ENCODE assay signal across 14 cellular contexts in genomic region chr21:31235671-31236450, GRCh38.
A peak's percentile ranks its signal among the peaks of the same experiment; 100 is the strongest.
DNase-seq lines count a peak whose midpoint lies in the region; ATAC-seq lines count a peak whose summit lies in the region.
"Had no signal": no experiment of that assay in that cellular context is flagged by ENCODE, and none has a peak within 500 bp of the region (broad histone marks: within the 10 kb centered on the region; RNA-seq: fewer than 3 reads in every experiment).

No MANE protein-coding gene starts in this region.

- no peak overlapping the region for H3K4me3 ChIP-seq in Karpas-422 (ENCODE audit: low read length)
- H3K4me3 ChIP-seq: pancreas had no signal

- H3K4me3 Mint-ChIP-seq in activated naive CD8-positive, alpha-beta T cell treated with anti-CD3 and anti-CD28 coated beads, Interleukin-2, amount 50 U/mL, for 24 hours = no peak overlapping the region
- H3K4me3 Mint-ChIP-seq: brain, memory B cell had no signal

- H3K4me1 Mint-ChIP-seq in activated naive CD8-positive, alpha-beta T cell treated with anti-CD3 and anti-CD28 coated beads, Interleukin-2, amount 50 U/mL, for 24 hours = peaks cover 23% of the 10 kb centered on the region
- H3K4me1 Mint-ChIP-seq: brain, memory B cell had no signal

- no peaks in the 10 kb centered on the region for H3K27me3 ChIP-seq in Karpas-422 (ENCODE audit: low read length)
- H3K27me3 ChIP-seq: pancreas had no signal

- no peaks in the 10 kb centered on the region for H3K27me3 Mint-ChIP-seq in activated naive CD8-positive, alpha-beta T cell treated with anti-CD3 and anti-CD28 coated beads, Interleukin-2, amount 50 U/mL, for 24 hours
- H3K27me3 Mint-ChIP-seq: brain, memory B cell had no signal

- no peaks in the 10 kb centered on the region for H3K36me3 ChIP-seq in Karpas-422 (ENCODE audit: insufficient read depth, low read length)
- H3K36me3 ChIP-seq: pancreas had no signal

- no peaks in the 10 kb centered on the region for H4K20me1 ChIP-seq in Karpas-422 (ENCODE audit: insufficient read depth, low read depth, low read length)

- H3K9me3 Mint-ChIP-seq in activated naive CD8-positive, alpha-beta T cell treated with anti-CD3 and anti-CD28 coated beads, Interleukin-2, amount 50 U/mL, for 24 hours = peaks cover 8% of the 10 kb centered on the region

- DNase-seq in NCI-H1092 treated with DMSO at 0.1 percent for 48 hours (lab: John Stamatoyannopoulos, UW) (peak; percentile 32), NCI-H1092 (lab: John Stamatoyannopoulos, UW) (no peak), Karpas-422 (peak; percentile 19), kidney tubule cell (ENCODE audit: low spot score) (peak; percentile 86), HPDE6-E6E7 (ENCODE audit: extremely low spot score) (no peak)
- DNase-seq in activated naive CD8-positive, alpha-beta T cell treated with anti-CD3 and anti-CD28 coated beads, Interleukin-2, amount 50 U/mL, for 24 hours = peak; percentile 24
- DNase-seq: pancreas; SHP77; stimulated activated CD4-positive, alpha-beta T cell treated with anti-CD3 and anti-CD28 coated beads, Interleukin-12 subunit alpha, Interleukin-12 subunit beta, amount 100 ng/mL, for 4 hours had no signal

- H3K27ac ChIP-seq in Karpas-422 (ENCODE audit: low read length) = no peak overlapping the region
- H3K27ac ChIP-seq: pancreas had no signal

- H3K9ac ChIP-seq in Karpas-422 (ENCODE audit: low read length) = no peak overlapping the region

- ATAC-seq in activated naive CD8-positive, alpha-beta T cell treated with anti-CD3 and anti-CD28 coated beads, Interleukin-2, amount 50 U/mL, for 24 hours = peak; percentile 78
- ATAC-seq in HG02852 (IDR thresholded peaks at IDR 0.05; ENCODE audit: unreplicated experiment) (no peak), GM18520 (IDR thresholded peaks at IDR 0.05; ENCODE audit: unreplicated experiment) (no peak)
- ATAC-seq: pancreas had no signal

- no peaks in the 10 kb centered on the region; the same call in 1 of the 2 replicates for H3K9me3 ChIP-seq in Karpas-422 (ENCODE audit: low read length)
- H3K9me3 ChIP-seq: Caco-2, pancreas had no signal

- H3K4me2 ChIP-seq in Karpas-422 (ENCODE audit: low read depth, low read length, poor library complexity, severe bottlenecking) = no peak overlapping the region

- no peaks in the 10 kb centered on the region for H3K79me2 ChIP-seq in Karpas-422 (ENCODE audit: low read length)

- no peaks in the 10 kb centered on the region for H3K9me2 ChIP-seq in Karpas-422 (replicated peaks; ENCODE audit: insufficient read depth, low read length)

- no peaks in the 10 kb centered on the region for H3K4me1 ChIP-seq in Karpas-422 (ENCODE audit: low read length)
- H3K4me1 ChIP-seq: Caco-2, pancreas had no signal

- peak overlapping the region; percentile 1 for H3K27ac Mint-ChIP-seq in activated naive CD8-positive, alpha-beta T cell treated with anti-CD3 and anti-CD28 coated beads, Interleukin-2, amount 50 U/mL, for 24 hours
- H3K27ac Mint-ChIP-seq: brain, memory B cell had no signal

- peaks cover 39% of the 10 kb centered on the region for H3K36me3 Mint-ChIP-seq in activated naive CD8-positive, alpha-beta T cell treated with anti-CD3 and anti-CD28 coated beads, Interleukin-2, amount 50 U/mL, for 24 hours (ENCODE audit: low read depth)

- H2AFZ ChIP-seq in Karpas-422 (ENCODE audit: low read length) = no peak overlapping the region

Comparison
In these comparisons a context has a peak if more than half of its experiments do, and no peak if none do; other contexts are left out.
1. DNase-seq: peak in NCI-H1092 treated with DMSO at 0.1 percent for 48 hours (single experiment), Karpas-422 (single experiment), activated naive CD8-positive, alpha-beta T cell treated with anti-CD3 and anti-CD28 coated beads, Interleukin-2, amount 50 U/mL, for 24 hours (single experiment) and kidney tubule cell (single experiment); none in NCI-H1092 (single experiment) and HPDE6-E6E7 (single experiment).